ENCODE assay signal across 1 cellular context in genomic region chr22:46263208-46263575, GRCh38.
TF ChIP-seq lines count a peak whose summit lies in the region.

A gene with protein sequence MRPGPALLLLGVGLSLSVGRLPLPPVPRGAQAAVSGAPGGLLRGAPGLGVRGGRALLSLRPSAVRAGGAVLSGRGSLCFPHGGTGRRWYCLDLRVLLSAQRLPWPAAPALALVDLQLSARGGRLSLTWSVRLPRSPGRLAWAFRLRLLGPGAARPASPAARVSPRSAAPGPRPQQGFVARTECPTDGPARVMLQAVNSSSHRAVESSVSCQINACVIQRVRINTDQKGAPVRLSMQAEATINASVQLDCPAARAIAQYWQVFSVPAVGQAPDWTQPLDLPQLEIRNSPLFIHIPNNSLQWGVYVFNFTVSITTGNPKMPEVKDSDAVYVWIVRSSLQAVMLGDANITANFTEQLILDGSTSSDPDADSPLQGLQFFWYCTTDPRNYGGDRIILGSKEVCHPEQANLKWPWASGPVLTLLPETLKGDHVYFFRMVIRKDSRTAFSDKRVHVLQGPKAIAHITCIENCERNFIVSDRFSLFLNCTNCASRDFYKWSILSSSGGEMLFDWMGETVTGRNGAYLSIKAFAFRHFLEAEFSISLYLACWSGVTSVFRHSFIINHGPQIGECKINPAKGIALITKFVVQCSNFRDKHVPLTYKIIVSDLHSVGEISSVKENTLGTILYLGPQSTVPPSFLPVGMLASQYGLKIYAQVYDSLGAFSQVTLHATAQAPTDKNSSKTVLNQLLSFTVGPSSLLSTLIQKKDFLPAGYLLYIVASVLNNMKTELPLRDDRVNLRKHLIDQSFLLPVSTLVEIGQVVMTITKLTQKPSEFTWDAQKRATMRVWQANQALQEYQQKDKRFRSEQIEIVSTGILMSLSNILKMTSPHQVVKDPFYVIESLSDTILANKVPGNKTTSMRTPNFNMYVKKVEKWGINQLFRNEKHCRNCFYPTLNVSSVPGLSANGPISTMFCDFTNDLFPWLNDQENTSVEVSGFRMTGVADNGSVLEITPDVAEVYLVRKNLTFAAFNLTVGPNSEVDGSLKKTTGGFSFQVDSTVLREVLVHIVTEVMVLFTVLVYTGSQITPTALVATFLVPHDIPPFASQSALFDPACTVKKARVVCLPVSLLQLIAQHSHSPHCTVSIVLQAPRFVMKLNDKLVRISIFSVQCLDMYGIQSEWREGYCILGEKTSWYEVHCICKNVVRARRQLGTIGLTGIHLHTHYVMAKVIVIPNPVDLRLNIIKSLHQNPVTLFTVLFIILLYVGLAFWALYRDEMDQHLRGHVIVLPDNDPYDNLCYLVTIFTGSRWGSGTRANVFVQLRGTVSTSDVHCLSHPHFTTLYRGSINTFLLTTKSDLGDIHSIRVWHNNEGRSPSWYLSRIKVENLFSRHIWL (N-terminal part only) (minus strand): TSS chr22:46263343. CDS start chr22:46263322, 21 bp downstream.

TF ChIP-seq in IMR-90, 13 proteins besides CTCF, POLR2A, EP300 and RAD21 (continued from another document):
- TF ChIP-seq NFE2L2 (IDR thresholded peaks at IDR 0.05; ENCODE audit: low read depth, low read length) (no peak), CHD1 (IDR thresholded peaks at IDR 0.05; ENCODE audit: low read depth, low read length) (no peak), MAZ (IDR thresholded peaks at IDR 0.05; ENCODE audit: borderline replicate concordance, low read depth, low read length) (no peak)
- TF ChIP-seq, protein P1, sequence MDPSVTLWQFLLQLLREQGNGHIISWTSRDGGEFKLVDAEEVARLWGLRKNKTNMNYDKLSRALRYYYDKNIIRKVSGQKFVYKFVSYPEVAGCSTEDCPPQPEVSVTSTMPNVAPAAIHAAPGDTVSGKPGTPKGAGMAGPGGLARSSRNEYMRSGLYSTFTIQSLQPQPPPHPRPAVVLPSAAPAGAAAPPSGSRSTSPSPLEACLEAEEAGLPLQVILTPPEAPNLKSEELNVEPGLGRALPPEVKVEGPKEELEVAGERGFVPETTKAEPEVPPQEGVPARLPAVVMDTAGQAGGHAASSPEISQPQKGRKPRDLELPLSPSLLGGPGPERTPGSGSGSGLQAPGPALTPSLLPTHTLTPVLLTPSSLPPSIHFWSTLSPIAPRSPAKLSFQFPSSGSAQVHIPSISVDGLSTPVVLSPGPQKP (IDR thresholded peaks at IDR 0.05; ENCODE audit: borderline replicate concordance, low read depth, low read length), result no peak
